11 cellular contexts compared by ENCODE assay signal in genomic region chrX:36957425-36958328, GRCh38. TPM values are rescaled to one million over a fixed set of nuclear protein-coding genes. Genes with fewer than 3 reads are reported as not detected.
DNase-seq lines count a peak whose midpoint lies in the region; ATAC-seq and TF ChIP-seq lines count a peak whose summit lies in the region.
"Had no signal": no experiment of that assay in that cellular context is flagged by ENCODE, and none has a peak within 500 bp of the region (broad histone marks: within the 10 kb centered on the region; RNA-seq: fewer than 3 reads in every experiment).

No MANE protein-coding gene starts in this region.

- H3K4me1 Mint-ChIP-seq in progenitor cell of endocrine pancreas (ENCODE audit: low read depth): peaks cover 11% of the 10 kb centered on the region
- H3K4me1 Mint-ChIP-seq in stimulated activated effector memory CD8-positive, alpha-beta T cell treated with anti-CD3 and anti-CD28 coated beads, Interleukin-12 subunit alpha, Interleukin-12 subunit beta, amount 100 ng/mL, for 72 hours: no peaks in the 10 kb centered on the region

- intact Hi-C loops in right cardiac atrium (cut with DNase I): no loop called here

- no peaks in the 10 kb centered on the region for H3K9me3 ChIP-seq in right cardiac atrium (ENCODE audit: control insufficient read depth, low read length)

- WGBS in right cardiac atrium: under 1% methylated on average over 83 of the region's 91 CpGs

- peak; percentile 50 for TF ChIP-seq CTCF in progenitor cell of endocrine pancreas (IDR thresholded peaks at IDR 0.05; ENCODE audit: unreplicated experiment)

- H3K4me3 Mint-ChIP-seq in progenitor cell of endocrine pancreas (ENCODE audit: low read depth): peak overlapping the region; percentile 77
- no peak overlapping the region for H3K4me3 Mint-ChIP-seq in stimulated activated effector memory CD8-positive, alpha-beta T cell treated with anti-CD3 and anti-CD28 coated beads, Interleukin-12 subunit alpha, Interleukin-12 subunit beta, amount 100 ng/mL, for 72 hours

- H3K27me3 ChIP-seq in right cardiac atrium (ENCODE audit: control insufficient read depth, insufficient read depth): no peaks in the 10 kb centered on the region

- H3K27ac ChIP-seq in right cardiac atrium (ENCODE audit: low read length): no peak overlapping the region
- H3K27ac ChIP-seq: epithelial cell of prostate had no signal

- ATAC-seq in right cardiac atrium (peak; percentile 60 to 71), HG02763 (IDR thresholded peaks at IDR 0.05; ENCODE audit: unreplicated experiment) (no peak)
- ATAC-seq in stimulated activated effector memory CD8-positive, alpha-beta T cell treated with anti-CD3 and anti-CD28 coated beads, Interleukin-12 subunit alpha, Interleukin-12 subunit beta, amount 100 ng/mL, for 72 hours: no peak

- H3K27me3 Mint-ChIP-seq in progenitor cell of endocrine pancreas: no peaks in the 10 kb centered on the region

- H3K36me3 Mint-ChIP-seq in progenitor cell of endocrine pancreas (ENCODE audit: insufficient read depth): peaks cover 1% of the 10 kb centered on the region
- no peaks in the 10 kb centered on the region for H3K36me3 Mint-ChIP-seq in stimulated activated effector memory CD8-positive, alpha-beta T cell treated with anti-CD3 and anti-CD28 coated beads, Interleukin-12 subunit alpha, Interleukin-12 subunit beta, amount 100 ng/mL, for 72 hours

- H3K27ac Mint-ChIP-seq in progenitor cell of endocrine pancreas: peak overlapping the region; percentile 57
- no peak overlapping the region for H3K27ac Mint-ChIP-seq in stimulated activated effector memory CD8-positive, alpha-beta T cell treated with anti-CD3 and anti-CD28 coated beads, Interleukin-12 subunit alpha, Interleukin-12 subunit beta, amount 100 ng/mL, for 72 hours

- DNase-seq in DMS53 (lab: John Stamatoyannopoulos, UW): peak; percentile 87
- DNase-seq in RPMI8226: peak; percentile 3
- DNase-seq in right cardiac atrium: peak in 1 of 3 donors; percentile 53
- DNase-seq in progenitor cell of endocrine pancreas (ENCODE audit: low spot score, unreplicated experiment): peak; percentile 44
- no peak for DNase-seq in Ammon's horn (ENCODE audit: low spot score)
- DNase-seq in NCI-H1092 treated with DMSO at 0.1 percent for 48 hours (lab: John Stamatoyannopoulos, UW): no peak
- DNase-seq in stimulated activated effector memory CD8-positive, alpha-beta T cell treated with anti-CD3 and anti-CD28 coated beads, Interleukin-12 subunit alpha, Interleukin-12 subunit beta, amount 100 ng/mL, for 72 hours (ENCODE audit: low spot score in 2 of 2): no peak
- DNase-seq: IMR-90 had no signal

- H3K4me1 ChIP-seq in right cardiac atrium (ENCODE audit: control insufficient read depth, insufficient read depth, low read length): no peaks in the 10 kb centered on the region

- H3K9me3 Mint-ChIP-seq in progenitor cell of endocrine pancreas (ENCODE audit: low read depth): peaks cover 7% of the 10 kb centered on the region
- H3K9me3 Mint-ChIP-seq in stimulated activated effector memory CD8-positive, alpha-beta T cell treated with anti-CD3 and anti-CD28 coated beads, Interleukin-12 subunit alpha, Interleukin-12 subunit beta, amount 100 ng/mL, for 72 hours: peaks cover 2% of the 10 kb centered on the region

- H3K4me3 ChIP-seq in right cardiac atrium (ENCODE audit: low read length): peak overlapping the region; percentile 57

RNA-seq across cellular contexts. Expression of gene FAM47C, which starts 50.5 kb away (rescaled TPM):
- total RNA-seq in right cardiac atrium: not detected
- polyA plus RNA-seq in right cardiac atrium: not detected
- total RNA-seq in progenitor cell of endocrine pancreas: not detected in 2 replicates
- total RNA-seq: IMR-90, omental fat pad had no signal
- polyA plus RNA-seq: IMR-90 had no signal

Comparison
In these comparisons a context has a peak if more than half of its experiments do, and no peak if none do; other contexts are left out.
1. DNase-seq: peak in DMS53 (single experiment), RPMI8226 (single experiment) and progenitor cell of endocrine pancreas (single experiment); none in Ammon's horn (single experiment), NCI-H1092 treated with DMSO at 0.1 percent for 48 hours (single experiment) and stimulated activated effector memory CD8-positive, alpha-beta T cell treated with anti-CD3 and anti-CD28 coated beads, Interleukin-12 subunit alpha, Interleukin-12 subunit beta, amount 100 ng/mL, for 72 hours (0 of 2).
2. ATAC-seq: peak in right cardiac atrium (2 of 2); none in stimulated activated effector memory CD8-positive, alpha-beta T cell treated with anti-CD3 and anti-CD28 coated beads, Interleukin-12 subunit alpha, Interleukin-12 subunit beta, amount 100 ng/mL, for 72 hours (single experiment) and HG02763 (single experiment).